9 cellular contexts compared by ENCODE assay signal in genomic region chr7:130734525-130735272, GRCh38. TPM values are rescaled to one million over a fixed set of nuclear protein-coding genes. Genes with fewer than 3 reads are reported as not detected.
DNase-seq lines count a peak whose midpoint lies in the region; ATAC-seq and TF ChIP-seq lines count a peak whose summit lies in the region.
"Had no signal": no experiment of that assay in that cellular context is flagged by ENCODE, and none has a peak within 500 bp of the region (broad histone marks: within the 10 kb centered on the region; RNA-seq: fewer than 3 reads in every experiment).

No MANE protein-coding gene starts in this region.

- no peaks in the 10 kb centered on the region for H3K36me3 ChIP-seq in Karpas-422 (ENCODE audit: insufficient read depth, low read length)

- peaks cover 12% of the 10 kb centered on the region for H3K4me1 ChIP-seq in Karpas-422 (ENCODE audit: low read length)

- peaks cover 6% of the 10 kb centered on the region for H3K4me1 Mint-ChIP-seq in dendritic cell treated with granulocyte-macrophage colony-stimulating factor and Interleukin-4, amounts not matched to agents 40 ng/mL and 50 ng/mL, for 4 days (ENCODE audit: low read depth)
- H3K4me1 Mint-ChIP-seq in nephron: peaks cover 5% of the 10 kb centered on the region

- H3K27ac ChIP-seq in Karpas-422 (ENCODE audit: low read length): no peak overlapping the region

- H3K36me3 Mint-ChIP-seq in dendritic cell treated with granulocyte-macrophage colony-stimulating factor and Interleukin-4, amounts not matched to agents 40 ng/mL and 50 ng/mL, for 4 days (ENCODE audit: low read depth): peaks cover 10% of the 10 kb centered on the region
- H3K36me3 Mint-ChIP-seq in nephron (ENCODE audit: low read depth): peaks cover 26% of the 10 kb centered on the region

- peak; percentile 10 for DNase-seq in GM03348 (ENCODE audit: low spot score)
- DNase-seq in Karpas-422: peak; percentile 49
- DNase-seq in DMS53 (lab: John Stamatoyannopoulos, UW): no peak
- DNase-seq in pons (ENCODE audit: low spot score): no peak
- no peak for DNase-seq in SIG-M5 treated with dmso at 0.1 percent for 504 hours (lab: John Stamatoyannopoulos, UW; ENCODE audit: unreplicated experiment)

- no peaks in the 10 kb centered on the region for H3K9me3 ChIP-seq in Karpas-422 (ENCODE audit: low read length)

- H3K79me2 ChIP-seq in Karpas-422 (ENCODE audit: low read length): no peaks in the 10 kb centered on the region

- H4K20me1 ChIP-seq in Karpas-422 (ENCODE audit: insufficient read depth, low read depth, low read length): no peaks in the 10 kb centered on the region

- H3K4me3 Mint-ChIP-seq in dendritic cell treated with granulocyte-macrophage colony-stimulating factor and Interleukin-4, amounts not matched to agents 40 ng/mL and 50 ng/mL, for 4 days: peak overlapping the region; percentile 73
- peak overlapping the region; percentile 84 to 92 (median 89) for H3K4me3 Mint-ChIP-seq in nephron

- H3K9ac ChIP-seq in Karpas-422 (ENCODE audit: low read length): peak overlapping the region; percentile 47

- intact Hi-C loops in dendritic cell treated with granulocyte-macrophage colony-stimulating factor and Interleukin-4, amounts not matched to agents 40 ng/mL and 50 ng/mL, for 4 days (cut with micrococcal nuclease): no loop called here

- peaks cover 70% of the 10 kb centered on the region for H3K27me3 Mint-ChIP-seq in dendritic cell treated with granulocyte-macrophage colony-stimulating factor and Interleukin-4, amounts not matched to agents 40 ng/mL and 50 ng/mL, for 4 days
- peaks cover 82% of the 10 kb centered on the region for H3K27me3 Mint-ChIP-seq in nephron (ENCODE audit: low read depth)

- peak overlapping the region; percentile 70 for H2AFZ ChIP-seq in Karpas-422 (ENCODE audit: low read length)

- H3K4me3 ChIP-seq in Karpas-422 (ENCODE audit: low read length): peak overlapping the region; percentile 68

- H3K9me3 Mint-ChIP-seq in dendritic cell treated with granulocyte-macrophage colony-stimulating factor and Interleukin-4, amounts not matched to agents 40 ng/mL and 50 ng/mL, for 4 days: peaks cover 16% of the 10 kb centered on the region
- H3K9me3 Mint-ChIP-seq in nephron: peaks cover 38% of the 10 kb centered on the region

- H3K27ac Mint-ChIP-seq in dendritic cell treated with granulocyte-macrophage colony-stimulating factor and Interleukin-4, amounts not matched to agents 40 ng/mL and 50 ng/mL, for 4 days: no peak overlapping the region
- H3K27ac Mint-ChIP-seq in nephron: peak overlapping the region in 2 of 3 experiments; percentile 62 to 82

- H3K27me3 ChIP-seq in Karpas-422 (ENCODE audit: low read length): no peaks in the 10 kb centered on the region

- no peaks in the 10 kb centered on the region for H3K9me2 ChIP-seq in Karpas-422 (replicated peaks; ENCODE audit: insufficient read depth, low read length)

- H3K4me2 ChIP-seq in Karpas-422 (ENCODE audit: low read depth, low read length, poor library complexity, severe bottlenecking): peak overlapping the region; percentile 99

- no peak for ATAC-seq in GM21723 (IDR thresholded peaks at IDR 0.05; ENCODE audit: unreplicated experiment)

- TF ChIP-seq CTCF in nephron (IDR thresholded peaks at IDR 0.05; ENCODE audit: unreplicated experiment in 3 of 3): no peak

RNA-seq across cellular contexts. Expression of gene KLF14, which starts 0.7 kb away (rescaled TPM):
- not detected in 2 replicates for total RNA-seq in Karpas-422 (2014; rRNA removed; shearing (Covaris generic); ENCODE audit: low replicate concordance)
- total RNA-seq: activated CD8-positive, alpha-beta memory T cell treated with anti-CD3 and anti-CD28 coated beads for 36 hours had no signal

RNA-seq across cellular contexts. Expression of gene TSGA13, which starts 48.4 kb away (rescaled TPM):
- total RNA-seq in Karpas-422 (2014; rRNA removed; shearing (Covaris generic); ENCODE audit: low replicate concordance): not detected in 2 replicates
- total RNA-seq: activated CD8-positive, alpha-beta memory T cell treated with anti-CD3 and anti-CD28 coated beads for 36 hours had no signal

Comparison
In these comparisons a context has a peak if more than half of its experiments do, and no peak if none do; other contexts are left out.
1. DNase-seq: peak in GM03348 (single experiment) and Karpas-422 (single experiment); none in DMS53 (single experiment), pons (single experiment) and SIG-M5 treated with dmso at 0.1 percent for 504 hours (single experiment).